25 cellular contexts compared by ENCODE assay signal in the genomic region with DNA sequence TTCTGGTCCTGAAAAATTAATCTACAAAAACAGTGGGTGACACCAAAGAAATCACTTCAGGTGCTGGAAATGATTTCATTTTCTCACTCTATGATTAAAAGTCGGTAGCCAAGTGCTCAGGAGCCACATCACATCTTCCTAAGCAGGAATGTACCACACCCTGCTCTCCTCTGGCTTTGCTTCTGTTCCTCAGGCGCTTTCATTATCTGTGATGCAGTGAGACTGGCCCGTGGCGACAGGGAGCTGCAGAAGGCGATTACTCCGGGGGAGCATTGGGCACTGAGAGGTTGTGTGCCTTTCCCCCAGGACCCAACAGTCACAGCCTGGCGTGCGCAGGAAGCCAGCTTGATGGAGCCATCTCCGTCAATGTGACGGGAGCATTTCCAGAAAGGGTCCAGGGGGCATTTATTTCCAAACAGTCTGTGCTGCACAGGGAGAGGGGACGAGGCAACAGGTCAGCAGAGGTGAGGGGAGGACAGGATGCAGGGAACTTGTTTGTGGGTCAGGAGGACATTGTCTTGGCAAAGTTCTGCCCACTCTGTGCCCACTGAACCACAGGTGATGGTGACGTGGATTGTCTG. TPM values are rescaled to one million over a fixed set of nuclear protein-coding genes. Genes with fewer than 3 reads are reported as not detected.
DNase-seq lines count a peak whose midpoint lies in the region; ATAC-seq and TF ChIP-seq lines count a peak whose summit lies in the region.
"Had no signal": no experiment of that assay in that cellular context is flagged by ENCODE, and none has a peak within 500 bp of the region (broad histone marks: within the 10 kb centered on the region; RNA-seq: fewer than 3 reads in every experiment).

No MANE protein-coding gene starts in this region.

- no peaks in the 10 kb centered on the region for H3K9me3 Mint-ChIP-seq in CD8-positive, alpha-beta memory T cell
- H3K9me3 Mint-ChIP-seq in activated T-helper 17 cell treated with anti-CD3 and anti-CD28 coated beads, Interleukin-2, amount 50 U/mL, for 72 hours: no peaks in the 10 kb centered on the region
- no peaks in the 10 kb centered on the region for H3K9me3 Mint-ChIP-seq in naive thymus-derived CD8-positive, alpha-beta T cell
- H3K9me3 Mint-ChIP-seq: H9 had no signal

- no peak overlapping the region for H3K4me3 ChIP-seq in CD8-positive, alpha-beta memory T cell (ENCODE audit: low read length)
- no peak overlapping the region for H3K4me3 ChIP-seq in suprapubic skin
- H3K4me3 ChIP-seq: SJSA1, spleen had no signal

- H3K4me3 Mint-ChIP-seq in CD8-positive, alpha-beta memory T cell: peak overlapping the region in 4 of 7 donors; percentile 49 to 95 (median 68)
- peak overlapping the region; percentile 98 for H3K4me3 Mint-ChIP-seq in activated T-helper 17 cell treated with anti-CD3 and anti-CD28 coated beads, Interleukin-2, amount 50 U/mL, for 72 hours
- peak overlapping the region in 2 of 10 donors; percentile 23 to 55 for H3K4me3 Mint-ChIP-seq in naive thymus-derived CD8-positive, alpha-beta T cell
- H3K4me3 Mint-ChIP-seq: CD14-positive monocyte, H9 had no signal

- H3K27me3 Mint-ChIP-seq in CD8-positive, alpha-beta memory T cell: peaks cover 0 to 2% of the 10 kb centered on the region in 2 donors
- no peaks in the 10 kb centered on the region for H3K27me3 Mint-ChIP-seq in activated T-helper 17 cell treated with anti-CD3 and anti-CD28 coated beads, Interleukin-2, amount 50 U/mL, for 72 hours
- H3K27me3 Mint-ChIP-seq in naive thymus-derived CD8-positive, alpha-beta T cell: no peaks in the 10 kb centered on the region

- H3K27ac ChIP-seq in CD8-positive, alpha-beta memory T cell (ENCODE audit: low read depth, low read length): no peak overlapping the region
- no peak overlapping the region for H3K27ac ChIP-seq in suprapubic skin
- H3K27ac ChIP-seq: SJSA1 had no signal

- H3K4me1 ChIP-seq in CD8-positive, alpha-beta memory T cell (ENCODE audit: insufficient read depth, low read length): peaks cover 84% of the 10 kb centered on the region
- H3K4me1 ChIP-seq in suprapubic skin: peaks cover 33% of the 10 kb centered on the region
- H3K4me1 ChIP-seq: SJSA1 had no signal

- no peak for TF ChIP-seq EP300 in suprapubic skin (IDR thresholded peaks at IDR 0.05)

- H3K9me3 ChIP-seq in CD8-positive, alpha-beta memory T cell (ENCODE audit: low read length): no peaks in the 10 kb centered on the region
- H3K9me3 ChIP-seq in suprapubic skin: no peaks in the 10 kb centered on the region
- H3K9me3 ChIP-seq: SJSA1, spleen had no signal

- POLR2A ChIA-PET in CD8-positive, alpha-beta memory T cell (lab: Charles Lee): interaction anchor here (2.3 to 3.5 kb wide), 2 partner anchors 11 to 36 kb away, joined by 8 to 21 read pairs; no protein-coding TSS in a partner anchor
- POLR2A ChIA-PET in naive thymus-derived CD8-positive, alpha-beta T cell (lab: Charles Lee): interaction anchor here (0.7 to 4.4 kb wide), 4 partner anchors 9 to 70 kb away, joined by 3 to 82 read pairs (median 4); no protein-coding TSS in a partner anchor

- ATAC-seq in activated T-helper 17 cell treated with anti-CD3 and anti-CD28 coated beads, Interleukin-2, amount 50 U/mL, for 72 hours (replicated peaks): peak; percentile 49
- no peak for ATAC-seq in naive thymus-derived CD8-positive, alpha-beta T cell
- ATAC-seq: esophagus mucosa, left lobe of liver had no signal

- no peaks in the 10 kb centered on the region for H3K27me3 ChIP-seq in CD8-positive, alpha-beta memory T cell (ENCODE audit: insufficient read depth, low read length, poor library complexity, severe bottlenecking)
- H3K27me3 ChIP-seq in suprapubic skin: peaks cover 20% of the 10 kb centered on the region

- TF ChIP-seq POLR2A in suprapubic skin (IDR thresholded peaks at IDR 0.05): no peak

- no peaks in the 10 kb centered on the region for H3K36me3 ChIP-seq in CD8-positive, alpha-beta memory T cell (ENCODE audit: insufficient read depth, low read length)
- H3K36me3 ChIP-seq in suprapubic skin: no peaks in the 10 kb centered on the region
- H3K36me3 ChIP-seq: SJSA1, spleen had no signal

- peaks cover 72 to 95% (median 95%) of the 10 kb centered on the region in 3 donors for H3K4me1 Mint-ChIP-seq in CD8-positive, alpha-beta memory T cell
- peaks cover 62% of the 10 kb centered on the region for H3K4me1 Mint-ChIP-seq in activated T-helper 17 cell treated with anti-CD3 and anti-CD28 coated beads, Interleukin-2, amount 50 U/mL, for 72 hours
- peaks cover 56 to 93% (median 88%) of the 10 kb centered on the region in 4 donors for H3K4me1 Mint-ChIP-seq in naive thymus-derived CD8-positive, alpha-beta T cell

- TF ChIP-seq CTCF in suprapubic skin (IDR thresholded peaks at IDR 0.05): no peak

- WGBS in suprapubic skin: 41% methylated on average over 10 of the region's 12 CpGs

- peak; percentile 49 for DNase-seq in activated CD8-positive, alpha-beta memory T cell treated with anti-CD3 and anti-CD28 coated beads for 24 hours
- no peak for DNase-seq in activated CD8-positive, alpha-beta memory T cell treated with anti-CD3 and anti-CD28 coated beads, Interleukin-2, amount 50 U/mL, for 4 hours
- DNase-seq in CD8-positive, alpha-beta memory T cell: no peak
- no peak for DNase-seq in naive thymus-derived CD8-positive, alpha-beta T cell
- DNase-seq in suprapubic skin (ENCODE audit: low spot score in 2 of 2): no peak
- DNase-seq in HT-29 (ENCODE audit: low spot score): no peak
- no peak for DNase-seq in mucosa of gallbladder (ENCODE audit: low spot score)
- DNase-seq: activated CD4-positive, CD25-positive, alpha-beta regulatory T cell treated with anti-CD3 and anti-CD28 coated beads, Interleukin-2, amount 50 U/mL, for 72 hours; amygdala; central memory CD4-positive, alpha-beta T cell; DMS53; H9; NCI-H2171 treated with DMSO at 0.1 percent for 48 hours; nucleus accumbens; spleen; stimulated activated CD8-positive, alpha-beta memory T cell treated with anti-CD3 and anti-CD28 coated beads, Interleukin-4, amount 100 ng/mL, for 48 hours; T1000 had no signal

- peak overlapping the region; percentile 68 to 100 (median 98) for H3K27ac Mint-ChIP-seq in CD8-positive, alpha-beta memory T cell
- peak overlapping the region; percentile 100 for H3K27ac Mint-ChIP-seq in activated T-helper 17 cell treated with anti-CD3 and anti-CD28 coated beads, Interleukin-2, amount 50 U/mL, for 72 hours
- peak overlapping the region; percentile 89 to 100 (median 99) for H3K27ac Mint-ChIP-seq in naive thymus-derived CD8-positive, alpha-beta T cell
- H3K27ac Mint-ChIP-seq: CD14-positive monocyte, H9 had no signal

- H3K36me3 Mint-ChIP-seq in CD8-positive, alpha-beta memory T cell: peaks cover 6 to 28% (median 11%) of the 10 kb centered on the region in 3 donors
- H3K36me3 Mint-ChIP-seq in activated T-helper 17 cell treated with anti-CD3 and anti-CD28 coated beads, Interleukin-2, amount 50 U/mL, for 72 hours (ENCODE audit: low read depth): peaks cover 10% of the 10 kb centered on the region
- peaks cover 0 to 3% (median 3%) of the 10 kb centered on the region in 3 donors for H3K36me3 Mint-ChIP-seq in naive thymus-derived CD8-positive, alpha-beta T cell
- H3K36me3 Mint-ChIP-seq: CD14-positive monocyte had no signal

- CTCF ChIA-PET in CD8-positive, alpha-beta memory T cell (lab: Charles Lee): interaction anchor here (1.1 to 2.9 kb wide), 4 partner anchors 11 to 50 kb away, joined by 4 to 16 read pairs (median 10); no protein-coding TSS in a partner anchor

RNA-seq across cellular contexts. Expression of a gene that starts 5.6 kb away (rescaled TPM):
- 1 to 10 TPM; 6.4 to 6.9 TPM for total RNA-seq in CD8-positive, alpha-beta memory T cell
- 12.1 TPM for polyA plus RNA-seq in CD8-positive, alpha-beta memory T cell
- total RNA-seq in activated T-helper 17 cell treated with anti-CD3 and anti-CD28 coated beads, Interleukin-2, amount 50 U/mL, for 72 hours: 10 to 100 TPM; 13.5 to 17.8 TPM
- 10 to 100 TPM; 28.0 to 29.9 TPM for total RNA-seq in naive thymus-derived CD8-positive, alpha-beta T cell
- 1 to 10 TPM; 5.5 to 6.2 (median 5.9) TPM for polyA plus RNA-seq in naive thymus-derived CD8-positive, alpha-beta T cell
- total RNA-seq in suprapubic skin (1 to 10 TPM in 1 of 4 donors, under 1 TPM in 2, not detected in 1; 0.16 to 1.0 (median 0.34) TPM), mucosa of gallbladder (1.4 TPM)
- not detected in 2 replicates for total RNA-seq in HT-29 (2014; rRNA removed; shearing (Covaris generic))
- total RNA-seq: glomerular endothelial cell, H9, MCF 10A, renal cortical epithelial cell, SJSA1 had no signal
